ENCODE assay signal across 31 cellular contexts in the genomic region with DNA sequence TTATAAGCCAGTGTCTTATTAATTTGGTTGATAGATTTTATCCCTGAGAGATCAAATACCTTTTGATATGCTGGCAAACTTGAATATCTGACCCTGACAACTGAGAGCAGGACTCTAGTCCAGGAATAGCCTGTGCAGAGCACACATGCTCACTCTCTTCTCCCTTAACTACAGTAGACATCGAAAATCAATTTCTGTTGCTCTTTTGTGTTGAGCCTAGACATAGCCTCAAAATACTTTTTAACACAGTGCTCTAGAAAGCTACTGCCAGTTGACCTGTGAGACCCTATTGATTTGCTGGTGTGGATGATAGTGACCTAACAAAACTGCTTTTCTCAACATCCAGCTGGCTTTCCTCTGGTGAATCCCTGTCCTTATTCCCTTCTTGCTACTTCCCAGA.
"Had no signal": no experiment of that assay in that cellular context is flagged by ENCODE, and none has a peak within 500 bp of the region (broad histone marks: within the 10 kb centered on the region; RNA-seq: fewer than 3 reads in every experiment).

No MANE protein-coding gene starts in this region.

- H3K27ac ChIP-seq: adrenal gland, cardiac muscle cell, VCaP had no signal

- ATAC-seq: activated CD8-positive, alpha-beta T cell treated with anti-CD3 and anti-CD28 coated beads for 36 hours; activated naive CD4-positive, alpha-beta T cell treated with anti-CD3 and anti-CD28 coated beads, Interleukin-2, amount 50 U/mL, for 72 hours; activated T-cell treated with anti-CD3 and anti-CD28 coated beads, Interleukin-2, amount 50 U/mL, for 4 hours; activated T-cell treated with anti-CD3 and anti-CD28 coated beads, Interleukin-2, amount 50 U/mL, for 72 hours; activated T-helper 17 cell treated with anti-CD3 and anti-CD28 coated beads, Interleukin-2, amount 50 U/mL, for 72 hours had no signal

- H3K4me3 ChIP-seq: adrenal gland, cardiac muscle cell had no signal

- H3K4me1 ChIP-seq: adrenal gland had no signal

- H3K27me3 ChIP-seq: adrenal gland, cardiac muscle cell had no signal

- H3K9me3 ChIP-seq: adrenal gland had no signal

- H3K36me3 ChIP-seq: adrenal gland, cardiac muscle cell had no signal

- DNase-seq: activated B cell treated with CpG ODN at 0.5 μM for 24 hours; activated CD4-positive, alpha-beta memory T cell treated with anti-CD3 and anti-CD28 coated beads for 36 hours; activated CD4-positive, alpha-beta T cell treated with anti-CD3 and anti-CD28 coated beads for 4 hours; activated CD4-positive, alpha-beta T cell treated with anti-CD3 and anti-CD28 coated beads, Interleukin-2, amount 10 ng/mL, durations not matched to agents 24 days and 14 days; activated CD4-positive, alpha-beta T cell treated with anti-CD3 and anti-CD28 coated beads, Interleukin-2, amount 50 U/mL, for 1 hour; activated CD4-positive, alpha-beta T cell treated with anti-CD3 and anti-CD28 coated beads, Interleukin-2, amount 50 U/mL, for 4 hours; activated CD4-positive, CD25-positive, alpha-beta regulatory T cell treated with anti-CD3 and anti-CD28 coated beads, Interleukin-2, amount 50 U/mL, for 72 hours; activated CD8-positive, alpha-beta memory T cell treated with anti-CD3 and anti-CD28 coated beads, Interleukin-2, amount 50 U/mL, for 4 hours; activated CD8-positive, alpha-beta T cell treated with anti-CD3 and anti-CD28 coated beads for 36 hours; activated effector memory CD4-positive, alpha-beta T cell treated with anti-CD3 and anti-CD28 coated beads, Interleukin-2, amount 50 U/mL, for 16 hours; activated gamma-delta T cell treated with Interleukin-2 at 50 U/mL for 16 hours; activated naive CD4-positive, alpha-beta T cell; activated naive CD4-positive, alpha-beta T cell treated with anti-CD3 and anti-CD28 coated beads for 36 hours; activated naive CD4-positive, alpha-beta T cell treated with anti-CD3 and anti-CD28 coated beads, Interleukin-2, amount 50 U/mL, for 16 hours; activated naive CD8-positive, alpha-beta T cell treated with anti-CD3 and anti-CD28 coated beads for 36 hours; activated T-cell treated with anti-CD3 and anti-CD28 coated beads for 4 hours; activated T-cell treated with anti-CD3 and anti-CD28 coated beads, Interleukin-2, amount 50 U/mL, for 1 hour; activated T-cell treated with anti-CD3 and anti-CD28 coated beads, Interleukin-2, amount 50 U/mL, for 4 hours; activated T-cell treated with anti-CD3 and anti-CD28 coated beads, Interleukin-2, amount 50 U/mL, for 72 hours; adrenal gland; amniotic stem cell; aorta; caudate nucleus; cerebellar nuclear complex; T-helper 1 cell; T-helper 2 cell; T-helper 9 cell had no signal
